ENCODE assay signal across 8 cellular contexts in genomic region chr17:10292057-10292931, GRCh38.
DNase-seq lines count a peak whose midpoint lies in the region; ATAC-seq and TF ChIP-seq lines count a peak whose summit lies in the region.

No MANE protein-coding gene starts in this region.

- no peaks in the 10 kb centered on the region for H3K4me1 ChIP-seq in neuronal stem cell (ENCODE audit: control insufficient read depth in 2 of 2, insufficient read depth in 1 of 2, low read depth in 1 of 2, low read length in 2 of 2)

- H3K4me2 ChIP-seq in neuronal stem cell (ENCODE audit: insufficient read depth, low read length, poor library complexity, severe bottlenecking): no peak overlapping the region

- H3K27ac ChIP-seq in neuronal stem cell (replicated peaks; ENCODE audit: low read length): no peak overlapping the region

- peak; percentile 77 for ATAC-seq in GM18517 (IDR thresholded peaks at IDR 0.05; ENCODE audit: unreplicated experiment)
- ATAC-seq in HG02981 (IDR thresholded peaks at IDR 0.05; ENCODE audit: unreplicated experiment): peak; percentile 74
- ATAC-seq in GM21367 (IDR thresholded peaks at IDR 0.05; ENCODE audit: unreplicated experiment): no peak

- H3K4ac ChIP-seq in neuronal stem cell (ENCODE audit: low read length): no peak overlapping the region

- H3K36me3 Mint-ChIP-seq in progenitor cell of endocrine pancreas (ENCODE audit: insufficient read depth): no peaks in the 10 kb centered on the region

- H2BK12ac ChIP-seq in neuronal stem cell (ENCODE audit: low read length): no peak overlapping the region

- no peaks in the 10 kb centered on the region for H3K9me3 ChIP-seq in neuronal stem cell (replicated peaks in 1 of 2; ENCODE audit: control insufficient read depth in 2 of 2, insufficient read depth in 1 of 2, low read depth in 1 of 2, low read length in 2 of 2)

- H4K91ac ChIP-seq in neuronal stem cell (ENCODE audit: low read depth, low read length, poor library complexity): no peak overlapping the region

- no peak overlapping the region for H2BK120ac ChIP-seq in neuronal stem cell (ENCODE audit: low read depth, low read length)

- no peak overlapping the region for H3K9ac ChIP-seq in neuronal stem cell (ENCODE audit: low read depth, low read length, poor library complexity)

- no peak overlapping the region for H4K8ac ChIP-seq in neuronal stem cell (ENCODE audit: low read depth, low read length)

- no peak overlapping the region for H2BK15ac ChIP-seq in neuronal stem cell (ENCODE audit: low read length)

- H3K79me1 ChIP-seq in neuronal stem cell (ENCODE audit: low read depth, low read length): no peaks in the 10 kb centered on the region

- H3K4me3 ChIP-seq in neuronal stem cell (ENCODE audit: low read length in 2 of 2): no peak overlapping the region

- no CpG with 5 or more reads among the region's 12 CpGs for WGBS in neuronal stem cell (ENCODE audit: extremely low coverage in 2 of 2, insufficient read length in 2 of 2, insufficient replicate concordance in 1 of 2), 2 donors

- peak overlapping the region; percentile 40 for H2AFZ ChIP-seq in neuronal stem cell (ENCODE audit: low read length)

- no peak for TF ChIP-seq CTCF in progenitor cell of endocrine pancreas (IDR thresholded peaks at IDR 0.05; ENCODE audit: unreplicated experiment)

- no peaks in the 10 kb centered on the region for H3K27me3 ChIP-seq in neuronal stem cell (ENCODE audit: control insufficient read depth in 3 of 3, insufficient read depth in 3 of 3, low read depth in 1 of 3, low read length in 3 of 3)

- H3K23ac ChIP-seq in neuronal stem cell (ENCODE audit: low read depth, low read length, poor library complexity): no peak overlapping the region

- no peak overlapping the region for H3K27ac Mint-ChIP-seq in progenitor cell of endocrine pancreas

- no peak overlapping the region for H3K18ac ChIP-seq in neuronal stem cell (ENCODE audit: low read length)

- peaks cover 3% of the 10 kb centered on the region for H3K9me3 Mint-ChIP-seq in progenitor cell of endocrine pancreas (ENCODE audit: low read depth)

- DNase-seq in activated gamma-delta T cell treated with anti-CD3 and anti-CD28 coated beads, Interleukin-2, amount 50 U/mL, for 16 hours (ENCODE audit: low read depth): peak; percentile 3
- DNase-seq in neuronal stem cell (ENCODE audit: low spot score): no peak
- DNase-seq in progenitor cell of endocrine pancreas (ENCODE audit: low spot score, unreplicated experiment): no peak
- DNase-seq in SK-N-DZ (ENCODE audit: low spot score): no peak
- no peak for DNase-seq in effector CD8-positive, alpha-beta T cell (lab: John Stamatoyannopoulos, UW)

- no peaks in the 10 kb centered on the region for H3K4me1 Mint-ChIP-seq in progenitor cell of endocrine pancreas (ENCODE audit: low read depth)

- peaks cover 21% of the 10 kb centered on the region for H3K27me3 Mint-ChIP-seq in progenitor cell of endocrine pancreas

- no peak overlapping the region for H2AK5ac ChIP-seq in neuronal stem cell (ENCODE audit: low read depth, low read length)

- no peaks in the 10 kb centered on the region for H3K36me3 ChIP-seq in neuronal stem cell (replicated peaks in 1 of 2; ENCODE audit: control insufficient read depth in 2 of 2, insufficient read depth in 2 of 2, low read length in 2 of 2)

- no peak overlapping the region for H2BK5ac ChIP-seq in neuronal stem cell (ENCODE audit: low read length)

- H3K4me3 Mint-ChIP-seq in progenitor cell of endocrine pancreas (ENCODE audit: low read depth): no peak overlapping the region

- H3K14ac ChIP-seq in neuronal stem cell (ENCODE audit: low read length): no peak overlapping the region
